ENCODE assay signal across 9 cellular contexts in genomic region chr20:11849976-11850670, GRCh38.
A peak's percentile ranks its signal among the peaks of the same experiment; 100 is the strongest.
DNase-seq lines count a peak whose midpoint lies in the region; ATAC-seq and TF ChIP-seq lines count a peak whose summit lies in the region.
"Had no signal": no experiment of that assay in that cellular context is flagged by ENCODE, and none has a peak within 500 bp of the region (broad histone marks: within the 10 kb centered on the region; RNA-seq: fewer than 3 reads in every experiment).

No MANE protein-coding gene starts in this region.

- intact Hi-C loops in Right ventricle myocardium inferior (cut with DNase I) (no loop called here), cardiac septum (cut with DNase I) (no loop called here)

- ATAC-seq in Right ventricle myocardium inferior (peak; percentile 34), HG03521 (IDR thresholded peaks at IDR 0.05; ENCODE audit: unreplicated experiment) (no peak)

- H3K36me3 ChIP-seq in skeletal muscle satellite cell (ENCODE audit: insufficient read depth, low read length) = no peaks in the 10 kb centered on the region

- H3K9ac ChIP-seq in skeletal muscle satellite cell (ENCODE audit: low read depth, low read length) = peak overlapping the region; percentile 25

- peak overlapping the region; percentile 0 for H3K4me3 ChIP-seq in skeletal muscle satellite cell (ENCODE audit: low read length)

- H3K4me2 ChIP-seq in skeletal muscle satellite cell (ENCODE audit: low read length) = peak overlapping the region; percentile 60

- H3K9me3 ChIP-seq in skeletal muscle satellite cell (replicated peaks; ENCODE audit: low read length) = no peaks in the 10 kb centered on the region

- H3K4me1 ChIP-seq in skeletal muscle satellite cell (ENCODE audit: control insufficient read depth, insufficient read depth, low read length) = peaks cover 42% of the 10 kb centered on the region

- DNase-seq in Right ventricle myocardium inferior (ENCODE audit: missing footprints) (no peak), cardiac septum (ENCODE audit: low spot score) (no peak), NCI-H82 (lab: John Stamatoyannopoulos, UW) (peak; percentile 98), fibroblast of gingiva (ENCODE audit: low read depth) (peak; percentile 25), HEK293T (ENCODE audit: extremely low spot score) (no peak), activated gamma-delta T cell treated with Interleukin-2 at 50 U/mL for 16 hours (no peak)
- DNase-seq: mesendoderm had no signal

- POLR2A ChIA-PET in HEK293T (lab: Yijun Ruan, JAX) = no interaction called here

- CTCF ChIA-PET in HEK293T (lab: Yijun Ruan, JAX) = no interaction called here

- H3K27me3 ChIP-seq in skeletal muscle satellite cell (ENCODE audit: control insufficient read depth, insufficient read depth, low read length) = no peaks in the 10 kb centered on the region

TF ChIP-seq in HEK293T, 16 proteins besides CTCF, POLR2A, EP300 and RAD21:
- TF ChIP-seq BHLHE40 (IDR thresholded peaks at IDR 0.05; ENCODE audit: borderline replicate concordance) = no peak
- TF ChIP-seq ARNT (IDR thresholded peaks at IDR 0.05) = no peak
- no peak for TF ChIP-seq NFRKB (IDR thresholded peaks at IDR 0.05)
- no peak for TF ChIP-seq ZNF384 (IDR thresholded peaks at IDR 0.05)
- TF ChIP-seq SP1 (IDR thresholded peaks at IDR 0.05) = no peak
- no peak for TF ChIP-seq FOXK2 (IDR thresholded peaks at IDR 0.05)
- TF ChIP-seq SUZ12 (IDR thresholded peaks at IDR 0.05) = no peak
- no peak for TF ChIP-seq FOXA1 (IDR thresholded peaks at IDR 0.05)
- TF ChIP-seq ELF4 (IDR thresholded peaks at IDR 0.05) = no peak

Comparison
In these comparisons a context has a peak if more than half of its experiments do, and no peak if none do; other contexts are left out.
1. DNase-seq: peak in NCI-H82 (single experiment) and fibroblast of gingiva (single experiment); none in Right ventricle myocardium inferior (single experiment), cardiac septum (single experiment), HEK293T (single experiment) and activated gamma-delta T cell treated with Interleukin-2 at 50 U/mL for 16 hours (single experiment).